In genomic region chrX:15686818-15687685, GRCh38 we compare ENCODE assay signal across 8 cellular contexts. TPM values are rescaled to one million over a fixed set of nuclear protein-coding genes. Genes with fewer than 3 reads are reported as not detected.
DNase-seq lines count a peak whose midpoint lies in the region; ATAC-seq and TF ChIP-seq lines count a peak whose summit lies in the region.

No MANE protein-coding gene starts in this region.

- ATAC-seq in HG03064 (IDR thresholded peaks at IDR 0.05; ENCODE audit: low read depth, unreplicated experiment) = peak; percentile 94
- ATAC-seq in memory B cell (ENCODE audit: low read depth) = peak; percentile 84

- H3K27ac Mint-ChIP-seq in memory B cell = no peak overlapping the region

- peak; percentile 74 for TF ChIP-seq CTCF in 22Rv1 (IDR thresholded peaks at IDR 0.05)
- peak; percentile 73 for TF ChIP-seq CTCF in GM13977 (IDR thresholded peaks at IDR 0.05; ENCODE audit: extremely low read depth, insufficient read depth, missing control alignments)

- H3K27me3 Mint-ChIP-seq in memory B cell = no peaks in the 10 kb centered on the region

- DNase-seq in GM13977 (ENCODE audit: low spot score) (peak; percentile 50), NCI-H460 (ENCODE audit: extremely low read depth, low read depth) (peak; percentile 64), dermis blood vessel endothelial cell (peak; percentile 71), memory B cell (ENCODE audit: low spot score in 2 of 2) (peak; percentile 51 to 64)
- peak; percentile 52 for DNase-seq in activated CD4-positive, alpha-beta T cell treated with anti-CD3 and anti-CD28 coated beads, Interleukin-2, amount 50 U/mL, for 1 hour
- DNase-seq in stimulated activated naive CD4-positive, alpha-beta T cell treated with Interleukin-2 at 50 U/mL for 16 hours (lab: John Stamatoyannopoulos, UW) = peak; percentile 0

- in situ Hi-C loops in GM13977 (cut with MboI; ENCODE audit: low pct_unique_long_range_greater_than_20kb, low sequenced_read_pairs, unreplicated experiment) = no loop called here

- no peak overlapping the region for H3K4me3 Mint-ChIP-seq in memory B cell

- peaks cover 4% of the 10 kb centered on the region for H3K4me1 Mint-ChIP-seq in memory B cell

- peaks cover 10% of the 10 kb centered on the region for H3K36me3 Mint-ChIP-seq in memory B cell

- H3K27ac ChIP-seq in 22Rv1 = no peak overlapping the region

- no peaks in the 10 kb centered on the region for H3K9me3 Mint-ChIP-seq in memory B cell

RNA-seq across cellular contexts. Expression of gene CLTRN, which starts 22.4 kb away (rescaled TPM):
- 6.6 and 7.7 TPM in 2 replicates for total RNA-seq in NCI-H460 (2014; rRNA removed; shearing (Covaris generic))
- 3.8 and 5.8 TPM in 2 replicates for polyA plus RNA-seq in NCI-H460 (2014; cell fraction: nucleus; rRNA removed)
- 0.09 and 0.17 TPM in 2 replicates for total RNA-seq in dermis blood vessel endothelial cell

RNA-seq across cellular contexts. Expression of gene CA5B, which starts 51.0 kb away (rescaled TPM):
- 11.0 and 13.8 TPM in 2 replicates for total RNA-seq in NCI-H460 (2014; rRNA removed; shearing (Covaris generic))
- polyA plus RNA-seq in NCI-H460 (2014; cell fraction: nucleus; rRNA removed) = 5.2 TPM in 2 replicates
- 1.5 and 2.7 TPM in 2 replicates for total RNA-seq in dermis blood vessel endothelial cell

Comparison
In these comparisons a context has a peak if more than half of its experiments do, and no peak if none do; other contexts are left out.
1. DNase-seq: peak in every context shown above with its lines; median percentile 71 in dermis blood vessel endothelial cell; 64 in NCI-H460; 58 in memory B cell; 52 in activated CD4-positive, alpha-beta T cell treated with anti-CD3 and anti-CD28 coated beads, Interleukin-2, amount 50 U/mL, for 1 hour; 50 in GM13977; 0 in stimulated activated naive CD4-positive, alpha-beta T cell treated with Interleukin-2 at 50 U/mL for 16 hours.